2 cellular contexts compared by ENCODE assay signal in the genomic region with DNA sequence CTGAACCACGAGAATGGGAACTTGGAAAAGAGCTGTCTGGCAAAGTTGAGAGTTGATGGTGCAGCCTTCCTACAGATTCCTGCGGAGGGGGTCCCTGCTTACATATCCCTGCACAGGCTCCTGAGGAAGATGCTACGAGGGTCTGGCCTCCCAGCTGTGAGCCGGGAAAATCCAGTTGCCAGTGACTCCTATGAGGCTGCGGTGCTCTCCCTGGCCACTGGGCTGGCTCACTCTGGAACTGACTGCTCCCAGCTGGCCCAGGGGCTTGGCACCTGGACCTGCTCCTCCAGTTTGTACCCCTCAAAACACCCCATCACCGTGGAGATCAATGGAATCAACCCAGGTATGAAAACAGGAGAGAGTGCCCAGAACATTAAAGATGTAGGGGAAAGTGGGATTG. TPM values are rescaled to one million over a fixed set of nuclear protein-coding genes. Genes with fewer than 3 reads are reported as not detected.
"Had no signal": no experiment of that assay in that cellular context is flagged by ENCODE, and none has a peak within 500 bp of the region (broad histone marks: within the 10 kb centered on the region; RNA-seq: fewer than 3 reads in every experiment).

No MANE protein-coding gene starts in this region.

RNA-seq across cellular contexts. Expression of a gene that starts 53.1 kb away (rescaled TPM):
- total RNA-seq: G401, GM12878 had no signal
